In the genomic region with DNA sequence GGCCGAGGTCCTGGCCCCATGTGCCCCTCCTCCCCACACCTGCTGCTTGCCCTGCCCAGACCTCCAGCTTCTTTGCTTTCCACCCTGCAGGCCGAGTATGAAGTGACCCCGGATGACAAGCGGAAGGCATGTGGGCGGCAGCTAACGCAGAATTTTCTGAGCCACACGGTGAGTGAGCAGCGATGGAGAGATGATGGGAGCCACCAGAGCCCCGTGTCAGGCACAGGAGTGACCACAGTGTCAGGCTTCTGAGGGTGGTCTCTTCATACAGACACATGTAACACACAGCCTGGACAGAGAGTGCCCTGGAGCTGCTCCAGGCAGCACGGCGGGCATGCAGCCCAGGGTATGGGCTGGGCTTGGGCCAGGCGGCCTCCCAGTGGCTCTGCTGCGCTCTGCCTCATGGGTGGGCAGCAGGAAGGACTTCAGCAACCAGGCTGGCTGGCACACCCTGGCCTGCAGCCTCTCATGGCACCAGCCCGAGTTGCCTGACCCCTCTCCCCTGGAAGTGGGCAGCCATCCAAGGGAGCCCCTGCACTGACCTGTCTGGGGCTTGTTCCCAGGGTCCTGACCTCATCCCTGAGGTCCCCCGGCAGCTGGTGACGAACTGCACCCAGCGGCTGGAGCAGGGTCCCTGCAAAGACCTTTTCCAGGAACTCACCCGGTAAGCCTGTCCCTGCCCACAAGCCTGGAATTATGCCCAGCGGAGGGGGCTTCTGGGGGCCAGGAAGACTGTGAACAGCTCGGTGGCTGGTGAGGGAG, we compare ENCODE assay signal across 1 cellular context.
TF ChIP-seq lines count a peak whose summit lies in the region.

No MANE protein-coding gene starts in this region.

TF ChIP-seq in SK-N-SH, 30 proteins besides CTCF, POLR2A, EP300 and RAD21:
- TF ChIP-seq, protein P1, sequence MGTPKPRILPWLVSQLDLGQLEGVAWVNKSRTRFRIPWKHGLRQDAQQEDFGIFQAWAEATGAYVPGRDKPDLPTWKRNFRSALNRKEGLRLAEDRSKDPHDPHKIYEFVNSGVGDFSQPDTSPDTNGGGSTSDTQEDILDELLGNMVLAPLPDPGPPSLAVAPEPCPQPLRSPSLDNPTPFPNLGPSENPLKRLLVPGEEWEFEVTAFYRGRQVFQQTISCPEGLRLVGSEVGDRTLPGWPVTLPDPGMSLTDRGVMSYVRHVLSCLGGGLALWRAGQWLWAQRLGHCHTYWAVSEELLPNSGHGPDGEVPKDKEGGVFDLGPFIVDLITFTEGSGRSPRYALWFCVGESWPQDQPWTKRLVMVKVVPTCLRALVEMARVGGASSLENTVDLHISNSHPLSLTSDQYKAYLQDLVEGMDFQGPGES (IDR thresholded peaks at IDR 0.05; ENCODE audit: low read depth, low read length), result no peak
- TF ChIP-seq, protein P2, sequence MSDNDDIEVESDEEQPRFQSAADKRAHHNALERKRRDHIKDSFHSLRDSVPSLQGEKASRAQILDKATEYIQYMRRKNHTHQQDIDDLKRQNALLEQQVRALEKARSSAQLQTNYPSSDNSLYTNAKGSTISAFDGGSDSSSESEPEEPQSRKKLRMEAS (IDR thresholded peaks at IDR 0.05; ENCODE audit: low read depth), result no peak
- no peak for TF ChIP-seq RCOR1 (IDR thresholded peaks at IDR 0.05; ENCODE audit: low read length)
